Comparison of ENCODE assay signal across 27 cellular contexts in genomic region chr9:126380447-126380846, GRCh38. TPM values are rescaled to one million over a fixed set of nuclear protein-coding genes. Genes with fewer than 3 reads are reported as not detected.
A peak's percentile ranks its signal among the peaks of the same experiment; 100 is the strongest.
DNase-seq lines count a peak whose midpoint lies in the region; ATAC-seq and TF ChIP-seq lines count a peak whose summit lies in the region.
"Had no signal": no experiment of that assay in that cellular context is flagged by ENCODE, and none has a peak within 500 bp of the region (broad histone marks: within the 10 kb centered on the region; RNA-seq: fewer than 3 reads in every experiment).

No MANE protein-coding gene starts in this region.

- H3K27me3 Mint-ChIP-seq in activated CD8-positive, alpha-beta memory T cell treated with anti-CD3 and anti-CD28 coated beads, Interleukin-2, amount 10 ng/mL, durations not matched to agents 7 days and 5 days, result no peaks in the 10 kb centered on the region
- H3K27me3 Mint-ChIP-seq in neural crest cell (ENCODE audit: low read depth) (no peaks in the 10 kb centered on the region), immature natural killer cell (ENCODE audit: low read depth in 3 of 3) (peaks cover 0 to 5% (median 3%) of the 10 kb centered on the region in 3 donors)
- H3K27me3 Mint-ChIP-seq: activated CD4-positive, alpha-beta T cell treated with anti-CD3 and anti-CD28 coated beads for 36 hours; progenitor cell of endocrine pancreas; T-helper 17 cell had no signal

- no peak for TF ChIP-seq CTCF in neural crest cell (conservative IDR thresholded peaks at IDR 0.05)

- H3K4me3 Mint-ChIP-seq in activated CD8-positive, alpha-beta memory T cell treated with anti-CD3 and anti-CD28 coated beads, Interleukin-2, amount 10 ng/mL, durations not matched to agents 7 days and 5 days, result no peak overlapping the region
- H3K4me3 Mint-ChIP-seq in neural crest cell (peak overlapping the region; percentile 71), immature natural killer cell (no peak overlapping the region)
- H3K4me3 Mint-ChIP-seq: activated CD4-positive, alpha-beta T cell treated with anti-CD3 and anti-CD28 coated beads for 36 hours; activated naive CD4-positive, alpha-beta T cell treated with anti-CD3 and anti-CD28 coated beads, Interleukin-2, amount 10 ng/mL, durations not matched to agents 7 days and 5 days; T-helper 17 cell had no signal

- ATAC-seq in activated CD8-positive, alpha-beta memory T cell treated with anti-CD3 and anti-CD28 coated beads, Interleukin-2, amount 10 ng/mL, durations not matched to agents 7 days and 5 days, result no peak
- ATAC-seq: activated CD4-positive, alpha-beta T cell treated with anti-CD3 and anti-CD28 coated beads for 36 hours; heart right ventricle; left colon; T-helper 17 cell had no signal

- peaks cover 15% of the 10 kb centered on the region for H3K36me3 Mint-ChIP-seq in activated CD8-positive, alpha-beta memory T cell treated with anti-CD3 and anti-CD28 coated beads, Interleukin-2, amount 10 ng/mL, durations not matched to agents 7 days and 5 days
- H3K36me3 Mint-ChIP-seq in neural crest cell (ENCODE audit: low read depth) (peaks cover 4% of the 10 kb centered on the region), immature natural killer cell (peaks cover 0 to 3% (median 0%) of the 10 kb centered on the region in 3 donors)
- H3K36me3 Mint-ChIP-seq: activated naive CD4-positive, alpha-beta T cell treated with anti-CD3 and anti-CD28 coated beads, Interleukin-2, amount 10 ng/mL, durations not matched to agents 7 days and 5 days had no signal

- DNase-seq in activated CD8-positive, alpha-beta memory T cell treated with anti-CD3 and anti-CD28 coated beads for 24 hours, result peak; percentile 35
- DNase-seq in activated CD8-positive, alpha-beta memory T cell treated with anti-CD3 and anti-CD28 coated beads, Interleukin-2, amount 10 ng/mL, durations not matched to agents 7 days and 5 days, result no peak
- no peak for DNase-seq in neural crest cell (ENCODE audit: low read depth, low spot score)
- no peak for DNase-seq in NCI-H2171 (lab: John Stamatoyannopoulos, UW)
- DNase-seq in immature natural killer cell, result no peak
- no peak for DNase-seq in NCI-H2227 treated with DMSO at 0.1 percent for 48 hours (lab: John Stamatoyannopoulos, UW)
- no peak for DNase-seq in Kasumi-1 (lab: John Stamatoyannopoulos, UW)
- DNase-seq: activated CD4-positive, alpha-beta T cell treated with anti-CD3 and anti-CD28 coated beads for 36 hours; activated naive CD4-positive, alpha-beta T cell treated with anti-CD3 and anti-CD28 coated beads, Interleukin-2, amount 10 ng/mL, durations not matched to agents 7 days and 5 days; BE2C; cortex of kidney; DMS153; heart right ventricle; mesenchymal stem cell; NCI-H1092 treated with DMSO at 0.1 percent for 48 hours; NCI-H187; sigmoid colon; stimulated activated naive CD4-positive, alpha-beta T cell treated with Interleukin-2 at 50 U/mL for 16 hours; T-helper 17 cell had no signal

- H3K4me1 Mint-ChIP-seq in activated CD8-positive, alpha-beta memory T cell treated with anti-CD3 and anti-CD28 coated beads, Interleukin-2, amount 10 ng/mL, durations not matched to agents 7 days and 5 days, result peaks cover 31% of the 10 kb centered on the region
- H3K4me1 Mint-ChIP-seq in neural crest cell (peaks cover 56% of the 10 kb centered on the region), immature natural killer cell (peaks cover 0 to 3% of the 10 kb centered on the region in 2 donors)

- H3K9me3 Mint-ChIP-seq in activated CD8-positive, alpha-beta memory T cell treated with anti-CD3 and anti-CD28 coated beads, Interleukin-2, amount 10 ng/mL, durations not matched to agents 7 days and 5 days (ENCODE audit: low read depth), result no peaks in the 10 kb centered on the region
- H3K9me3 Mint-ChIP-seq in neural crest cell (no peaks in the 10 kb centered on the region), immature natural killer cell (no peaks in the 10 kb centered on the region)
- H3K9me3 Mint-ChIP-seq: activated naive CD4-positive, alpha-beta T cell treated with anti-CD3 and anti-CD28 coated beads, Interleukin-2, amount 10 ng/mL, durations not matched to agents 7 days and 5 days had no signal

- peak overlapping the region; percentile 96 for H3K27ac ChIP-seq in cingulate gyrus (ENCODE audit: low read depth, low read length)
- H3K27ac ChIP-seq: esophagus muscularis mucosa, foreskin keratinocyte, heart right ventricle, neutrophil, sigmoid colon, SK-N-MC, thoracic aorta had no signal

- no peak overlapping the region for H3K27ac Mint-ChIP-seq in activated CD8-positive, alpha-beta memory T cell treated with anti-CD3 and anti-CD28 coated beads, Interleukin-2, amount 10 ng/mL, durations not matched to agents 7 days and 5 days
- H3K27ac Mint-ChIP-seq in neural crest cell (ENCODE audit: unreplicated experiment), result peak overlapping the region; percentile 83
- H3K27ac Mint-ChIP-seq in immature natural killer cell, result no peak overlapping the region
- H3K27ac Mint-ChIP-seq: activated CD4-positive, alpha-beta T cell treated with anti-CD3 and anti-CD28 coated beads for 36 hours; activated naive CD4-positive, alpha-beta T cell treated with anti-CD3 and anti-CD28 coated beads, Interleukin-2, amount 10 ng/mL, durations not matched to agents 7 days and 5 days; progenitor cell of endocrine pancreas; T-helper 17 cell had no signal

- CTCF ChIA-PET in activated CD8-positive, alpha-beta memory T cell treated with anti-CD3 and anti-CD28 coated beads, Interleukin-2, amount 10 ng/mL, durations not matched to agents 7 days and 5 days (lab: Charles Lee), result no interaction called here

RNA-seq across cellular contexts. Expression of gene MVB12B, which starts 53.8 kb away (rescaled TPM):
- 10 to 100 TPM; 39.2 to 57.0 TPM for total RNA-seq in activated CD8-positive, alpha-beta memory T cell treated with anti-CD3 and anti-CD28 coated beads, Interleukin-2, amount 10 ng/mL, durations not matched to agents 7 days and 5 days
- 65.5 and 68.1 TPM in 2 replicates for total RNA-seq in neural crest cell
- polyA plus RNA-seq in immature natural killer cell, result 1 to 10 TPM in 1 of 3 donors, under 1 TPM in 1, not detected in 1; 0.54 to 1.2 TPM
